Comparison of ENCODE assay signal across 8 cellular contexts in the genomic region with DNA sequence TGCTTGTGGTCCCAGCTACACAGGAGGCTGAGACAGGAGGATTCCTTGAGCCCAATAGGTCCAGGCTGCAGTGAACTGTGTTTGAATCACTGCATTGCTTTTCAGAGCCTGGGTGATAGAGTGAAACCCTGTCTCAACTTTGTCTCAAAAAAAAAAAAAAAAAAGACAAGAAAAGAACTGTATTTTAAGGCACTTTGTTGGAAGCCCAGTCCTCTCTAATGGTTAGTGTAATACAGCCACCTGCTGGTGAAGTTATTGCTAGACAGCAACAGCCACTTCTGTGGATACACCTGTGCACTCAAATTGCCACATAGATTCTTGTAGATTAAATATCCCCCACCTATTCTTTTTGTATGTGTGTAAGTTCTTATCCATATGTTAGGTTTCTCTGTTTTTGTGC. TPM values are rescaled to one million over a fixed set of nuclear protein-coding genes. Genes with fewer than 3 reads are reported as not detected.
DNase-seq lines count a peak whose midpoint lies in the region; ATAC-seq, FAIRE-seq and TF ChIP-seq lines count a peak whose summit lies in the region.

No MANE protein-coding gene starts in this region.

- peak; percentile 80 for ATAC-seq in DND-41 (ENCODE audit: insufficient read depth, low read depth)

- peaks cover 7% of the 10 kb centered on the region for H3K27me3 ChIP-seq in DND-41 (ENCODE audit: insufficient read depth, low read length, poor library complexity)
- peaks cover 26% of the 10 kb centered on the region for H3K27me3 ChIP-seq in GM23248 (replicated peaks; ENCODE audit: insufficient read depth)

- no peaks in the 10 kb centered on the region for H3K9me2 ChIP-seq in GM23248 (ENCODE audit: insufficient read depth)

- H3K79me2 ChIP-seq in DND-41 (ENCODE audit: insufficient read depth, low read length), result no peaks in the 10 kb centered on the region
- H3K79me2 ChIP-seq in GM23248 (ENCODE audit: insufficient read depth), result no peaks in the 10 kb centered on the region

- no peak overlapping the region for H3K4me3 ChIP-seq in DND-41 (ENCODE audit: low read depth in 1 of 2, low read length in 2 of 2)
- H3K4me3 ChIP-seq in GM23248, result no peak overlapping the region
- H3K4me3 ChIP-seq in astrocyte of the cerebellum (ENCODE audit: low read depth, low read length), result no peak overlapping the region

- in situ Hi-C loops in GM23248 (cut with MboI), result no loop called here
- in situ Hi-C loops in astrocyte of the cerebellum (cut with HindIII; ENCODE audit: low sequenced_read_pairs), result no loop called here

- H3F3A ChIP-seq in GM23248 (ENCODE audit: insufficient read depth), result no peaks in the 10 kb centered on the region

- TF ChIP-seq CTCF in DND-41 (IDR thresholded peaks at IDR 0.05; ENCODE audit: borderline replicate concordance, extremely low read depth, low read length, poor library complexity, severe bottlenecking) (peak; percentile 70), LNCAP (IDR thresholded peaks at IDR 0.05) (peak; percentile 65), astrocyte of the cerebellum (IDR thresholded peaks at IDR 0.05; ENCODE audit: low read depth, low read length, missing control alignments) (peak; percentile 71)

- no peaks in the 10 kb centered on the region for H3K4me1 ChIP-seq in DND-41 (ENCODE audit: insufficient read depth, low read length)
- no peaks in the 10 kb centered on the region for H3K4me1 ChIP-seq in GM23248 (ENCODE audit: insufficient read depth)

- no peak overlapping the region for H2AFZ ChIP-seq in DND-41 (ENCODE audit: low read depth, low read length)
- no peak overlapping the region for H2AFZ ChIP-seq in GM23248

- H3K9me3 ChIP-seq in DND-41 (ENCODE audit: insufficient read depth, low read length, severe bottlenecking), result no peaks in the 10 kb centered on the region
- no peaks in the 10 kb centered on the region for H3K9me3 ChIP-seq in GM23248 (ENCODE audit: low read depth)

- FAIRE-seq in A204.1 (lab: Jason Lieb, UNC), result peak; percentile 43

- H3K36me3 ChIP-seq in DND-41 (ENCODE audit: insufficient read depth, low read length) (no peaks in the 10 kb centered on the region), GM23248 (ENCODE audit: low read depth) (no peaks in the 10 kb centered on the region)

- no peaks in the 10 kb centered on the region for H4K20me1 ChIP-seq in DND-41 (ENCODE audit: insufficient read depth, low read length)
- H4K20me1 ChIP-seq in GM23248 (ENCODE audit: insufficient read depth), result no peaks in the 10 kb centered on the region

- H3K4me2 ChIP-seq in DND-41 (ENCODE audit: insufficient read depth, low read length) (no peak overlapping the region), GM23248 (ENCODE audit: unreplicated experiment) (no peak overlapping the region)

- peak; percentile 29 for DNase-seq in DND-41
- peak; percentile 64 for DNase-seq in GM23248
- peak; percentile 37 for DNase-seq in astrocyte of the cerebellum (ENCODE audit: low read depth)
- peak; percentile 76 for DNase-seq in left kidney (ENCODE audit: low read depth, low spot score)
- no peak for DNase-seq in effector CD8-positive, alpha-beta T cell (lab: John Stamatoyannopoulos, UW)
- no peak for DNase-seq in NCI-H524 treated with DMSO at 0.1 percent for 48 hours (lab: John Stamatoyannopoulos, UW)

- H3K27ac ChIP-seq in DND-41 (ENCODE audit: low read length), result no peak overlapping the region
- H3K27ac ChIP-seq in GM23248, result no peak overlapping the region

- H3K9ac ChIP-seq in DND-41 (ENCODE audit: low read depth, low read length) (no peak overlapping the region), GM23248 (no peak overlapping the region)

RNA-seq across cellular contexts. Expression of a gene that starts 10.1 kb away (rescaled TPM):
- not detected in 2 replicates for total RNA-seq in GM23248 (2014; rRNA removed; shearing (Covaris generic))
- polyA plus RNA-seq in GM23248 (2016; fragmentation: Nextera tagmentation; extraction: Ambion mirVana), result not detected in 2 replicates

RNA-seq across cellular contexts. Expression of a gene that starts 32.1 kb away (rescaled TPM):
- not detected in 2 replicates for total RNA-seq in GM23248 (2014; rRNA removed; shearing (Covaris generic))
- not detected in 2 replicates for polyA plus RNA-seq in GM23248 (2016; fragmentation: Nextera tagmentation; extraction: Ambion mirVana)

RNA-seq across cellular contexts. Expression of a gene that starts 59.8 kb away (rescaled TPM):
- total RNA-seq in GM23248 (2014; rRNA removed; shearing (Covaris generic)), result not detected in 2 replicates
- not detected in 2 replicates for polyA plus RNA-seq in GM23248 (2016; fragmentation: Nextera tagmentation; extraction: Ambion mirVana)

Comparison
In these comparisons a context has a peak if more than half of its experiments do, and no peak if none do; other contexts are left out.
1. DNase-seq: peak in DND-41 (single experiment), GM23248 (single experiment), astrocyte of the cerebellum (single experiment) and left kidney (single experiment); none in effector CD8-positive, alpha-beta T cell (single experiment) and NCI-H524 treated with DMSO at 0.1 percent for 48 hours (single experiment).
2. Peak in every context shown above with its lines, with median percentiles within 50 percentile points of each other: CTCF ChIP-seq.